In genomic region chr5:61346511-61346910, GRCh38 we compare ENCODE assay signal across 21 cellular contexts.
"Had no signal": no experiment of that assay in that cellular context is flagged by ENCODE, and none has a peak within 500 bp of the region (broad histone marks: within the 10 kb centered on the region; RNA-seq: fewer than 3 reads in every experiment).

No MANE protein-coding gene starts in this region.

- H3K4me3 ChIP-seq: heart left ventricle, ovary, right lobe of liver, thoracic aorta had no signal

- H3K27ac ChIP-seq: heart left ventricle, neutrophil, ovary, thoracic aorta had no signal

- DNase-seq: activated CD4-positive, alpha-beta T cell treated with anti-CD3 and anti-CD28 coated beads for 36 hours; activated CD4-positive, CD25-positive, alpha-beta regulatory T cell; activated CD8-positive, alpha-beta memory T cell treated with anti-CD3 and anti-CD28 coated beads, Interleukin-2, amount 10 ng/mL, durations not matched to agents 7 days and 5 days; activated CD8-positive, alpha-beta T cell treated with anti-CD3 and anti-CD28 coated beads, Interleukin-2, amount 10 ng/mL, durations not matched to agents 7 days and 5 days; activated T-cell treated with anti-CD3 and anti-CD28 coated beads, Interleukin-2, amount 50 U/mL, for 48 hours; anterior cingulate cortex; effector CD8-positive, alpha-beta T cell; heart left ventricle; hypothalamus; nephron progenitor cell; ovary; stimulated activated CD4-positive, alpha-beta T cell treated with anti-CD3 and anti-CD28 coated beads, Interleukin-12 subunit alpha, Interleukin-12 subunit beta, amount 100 ng/mL, for 4 hours; stimulated activated CD4-positive, alpha-beta T cell treated with anti-CD3 and anti-CD28 coated beads, Interleukin-4, amount 100 ng/mL, for 1 hour; trophoblast cell had no signal

- H3K27ac Mint-ChIP-seq: activated CD4-positive, alpha-beta T cell treated with anti-CD3 and anti-CD28 coated beads for 36 hours; activated CD8-positive, alpha-beta memory T cell treated with anti-CD3 and anti-CD28 coated beads, Interleukin-2, amount 10 ng/mL, durations not matched to agents 7 days and 5 days; activated CD8-positive, alpha-beta T cell treated with anti-CD3 and anti-CD28 coated beads, Interleukin-2, amount 10 ng/mL, durations not matched to agents 7 days and 5 days; activated naive CD4-positive, alpha-beta T cell treated with anti-CD3 and anti-CD28 coated beads, Interleukin-2, amount 50 U/mL, for 24 hours; activated T-helper 2 cell treated with anti-CD3 and anti-CD28 coated beads, Interferon-gamma antibody, Interleukin-2, Interleukin-4, amounts not matched to agents 10 μg/mL and 5 μg/mL and 100 μg/mL, durations not matched to agents 14 hours and 24 hours and 36 hours; memory B cell; nephron progenitor cell; stimulated activated naive CD8-positive, alpha-beta T cell treated with anti-CD3 and anti-CD28 coated beads, Interleukin-15, Interleukin-2, amounts not matched to agents 100 ng/mL and 50 ng/mL, for 24 hours had no signal

- H3K9me3 Mint-ChIP-seq: activated naive CD4-positive, alpha-beta T cell treated with anti-CD3 and anti-CD28 coated beads, Interleukin-2, amount 50 U/mL, for 24 hours; activated T-helper 2 cell treated with anti-CD3 and anti-CD28 coated beads, Interferon-gamma antibody, Interleukin-2, Interleukin-4, amounts not matched to agents 10 μg/mL and 5 μg/mL and 100 μg/mL, durations not matched to agents 14 hours and 24 hours and 36 hours; memory B cell; stimulated activated naive CD8-positive, alpha-beta T cell treated with anti-CD3 and anti-CD28 coated beads, Interleukin-15, Interleukin-2, amounts not matched to agents 100 ng/mL and 50 ng/mL, for 24 hours had no signal

- H3K9me3 ChIP-seq: heart left ventricle, neutrophil, ovary, right lobe of liver, thoracic aorta had no signal

- H3K27me3 ChIP-seq: heart left ventricle, neutrophil, ovary, right lobe of liver had no signal

- H3K36me3 ChIP-seq: heart left ventricle, neutrophil, ovary, right lobe of liver, thoracic aorta had no signal

- ATAC-seq: activated CD4-positive, alpha-beta T cell treated with anti-CD3 and anti-CD28 coated beads for 36 hours; activated CD8-positive, alpha-beta memory T cell treated with anti-CD3 and anti-CD28 coated beads, Interleukin-2, amount 10 ng/mL, durations not matched to agents 7 days and 5 days; activated CD8-positive, alpha-beta T cell treated with anti-CD3 and anti-CD28 coated beads, Interleukin-2, amount 10 ng/mL, durations not matched to agents 7 days and 5 days had no signal
